18 cellular contexts compared by ENCODE assay signal in genomic region chr10:110486680-110487410, GRCh38. TPM values are rescaled to one million over a fixed set of nuclear protein-coding genes. Genes with fewer than 3 reads are reported as not detected.
A peak's percentile ranks its signal among the peaks of the same experiment; 100 is the strongest.
DNase-seq lines count a peak whose midpoint lies in the region; ATAC-seq and TF ChIP-seq lines count a peak whose summit lies in the region.
"Had no signal": no experiment of that assay in that cellular context is flagged by ENCODE, and none has a peak within 500 bp of the region (broad histone marks: within the 10 kb centered on the region; RNA-seq: fewer than 3 reads in every experiment).

No MANE protein-coding gene starts in this region.

- peak overlapping the region; percentile 33 for H3K4me3 Mint-ChIP-seq in activated T-helper 17 cell treated with anti-CD3 and anti-CD28 coated beads, Interleukin-2, amount 50 U/mL, for 72 hours
- no peak overlapping the region for H3K4me3 Mint-ChIP-seq in effector memory CD8-positive, alpha-beta T cell
- H3K4me3 Mint-ChIP-seq: CD4-positive, CD25-positive, alpha-beta regulatory T cell had no signal

- H3K27me3 Mint-ChIP-seq in activated T-helper 17 cell treated with anti-CD3 and anti-CD28 coated beads, Interleukin-2, amount 50 U/mL, for 72 hours, result no peaks in the 10 kb centered on the region
- H3K27me3 Mint-ChIP-seq in effector memory CD8-positive, alpha-beta T cell, result peaks cover 4 to 23% of the 10 kb centered on the region in 2 donors

- H3K4me3 ChIP-seq in ACC112 (ENCODE audit: low read depth, low read length) (no peak overlapping the region), HCT116 (replicated peaks in 1 of 2; ENCODE audit: low read depth in 1 of 2, low read length in 2 of 2) (no peak overlapping the region), iPS-20b (ENCODE audit: low read length) (no peak overlapping the region)
- H3K4me3 ChIP-seq: PC-9 had no signal

- peaks cover 35% of the 10 kb centered on the region for H3K4me1 ChIP-seq in ACC112 (ENCODE audit: control insufficient read depth, insufficient read depth, low read length, unreplicated experiment)
- peaks cover 13 to 38% of the 10 kb centered on the region in 2 experiments for H3K4me1 ChIP-seq in HCT116 (ENCODE audit: control insufficient read depth in 1 of 2, insufficient read depth in 2 of 2, low read length in 2 of 2)
- H3K4me1 ChIP-seq in iPS-20b (ENCODE audit: insufficient read depth, low read length), result peaks cover 24% of the 10 kb centered on the region

- no peaks in the 10 kb centered on the region for H4K20me1 ChIP-seq in HCT116 (ENCODE audit: insufficient read depth)

- peaks cover 13% of the 10 kb centered on the region for H3K4me1 Mint-ChIP-seq in activated T-helper 17 cell treated with anti-CD3 and anti-CD28 coated beads, Interleukin-2, amount 50 U/mL, for 72 hours
- peaks cover 0 to 4% of the 10 kb centered on the region in 2 donors for H3K4me1 Mint-ChIP-seq in effector memory CD8-positive, alpha-beta T cell (ENCODE audit: low read depth in 2 of 2)

- no peaks in the 10 kb centered on the region for H3K9me3 ChIP-seq in HCT116 (ENCODE audit: control insufficient read depth in 1 of 2, insufficient read depth in 1 of 2, low read depth in 1 of 2, low read length in 2 of 2)
- H3K9me3 ChIP-seq in iPS-20b (ENCODE audit: insufficient read depth, low read depth, low read length), result no peaks in the 10 kb centered on the region
- H3K9me3 ChIP-seq: neutrophil had no signal

- H3K79me2 ChIP-seq in ACC112 (ENCODE audit: control insufficient read depth, insufficient read depth, low read length, unreplicated experiment) (no peaks in the 10 kb centered on the region), HCT116 (ENCODE audit: insufficient read depth, low read length) (no peaks in the 10 kb centered on the region)

- H3K9ac ChIP-seq in HCT116 (ENCODE audit: low read length) (no peak overlapping the region), iPS-20b (ENCODE audit: low read depth, low read length) (peak overlapping the region; percentile 31; the same call in 1 of the 2 replicates)

- intact Hi-C loops in HCT116 (cut with micrococcal nuclease), result no loop called here

- ATAC-seq in HCT116 (no peak), GM19455 (IDR thresholded peaks at IDR 0.05; ENCODE audit: unreplicated experiment) (no peak), SK-N-SH treated with all-trans-retinoic acid at 6 μM for 48 hours (no peak)
- no peak for ATAC-seq in activated T-helper 17 cell treated with anti-CD3 and anti-CD28 coated beads, Interleukin-2, amount 50 U/mL, for 72 hours (replicated peaks)
- no peak for ATAC-seq in effector memory CD8-positive, alpha-beta T cell (replicated peaks)
- ATAC-seq: left ventricle myocardium superior had no signal

- H3K27me3 ChIP-seq in ACC112 (ENCODE audit: insufficient read depth, low read length) (no peaks in the 10 kb centered on the region), HCT116 (ENCODE audit: insufficient read depth, low read length) (no peaks in the 10 kb centered on the region), iPS-20b (ENCODE audit: insufficient read depth, low read length) (no peaks in the 10 kb centered on the region)

- TF ChIP-seq CTCF in HCT116 (IDR thresholded peaks at IDR 0.05 in 2 of 3, conservative IDR thresholded peaks at IDR 0.05 in 1 of 3; ENCODE audit: borderline replicate concordance in 1 of 3, insufficient read depth in 1 of 3, low read depth in 2 of 3, low read length in 2 of 3), result no peak

- TF ChIP-seq RAD21 in HCT116 (IDR thresholded peaks at IDR 0.05; ENCODE audit: low read depth), result no peak

- H3K36me3 Mint-ChIP-seq in activated T-helper 17 cell treated with anti-CD3 and anti-CD28 coated beads, Interleukin-2, amount 50 U/mL, for 72 hours (ENCODE audit: low read depth), result no peaks in the 10 kb centered on the region
- no peaks in the 10 kb centered on the region for H3K36me3 Mint-ChIP-seq in effector memory CD8-positive, alpha-beta T cell (ENCODE audit: insufficient read depth)
- H3K36me3 Mint-ChIP-seq: CD4-positive, CD25-positive, alpha-beta regulatory T cell had no signal

- CTCF ChIA-PET in HCT116 (lab: Charles Lee), result interaction anchor here (1.2 kb wide), 1 partner anchor 133 kb away, joined by 4 read pairs; no protein-coding TSS in a partner anchor

- H3K36me3 ChIP-seq in ACC112 (ENCODE audit: insufficient read depth, low read length), result no peaks in the 10 kb centered on the region
- no peaks in the 10 kb centered on the region for H3K36me3 ChIP-seq in HCT116 (ENCODE audit: control insufficient read depth in 1 of 2, insufficient read depth in 2 of 2, low read length in 2 of 2)
- no peaks in the 10 kb centered on the region for H3K36me3 ChIP-seq in iPS-20b (ENCODE audit: insufficient read depth, low read depth, low read length)
- H3K36me3 ChIP-seq: neutrophil had no signal

- H3K4me2 ChIP-seq in HCT116 (ENCODE audit: low read length), result peak overlapping the region; percentile 41
- H3K4me2 ChIP-seq: PC-9 had no signal

- H2AFZ ChIP-seq in ACC112 (ENCODE audit: low read length, unreplicated experiment), result peak overlapping the region; percentile 10
- H2AFZ ChIP-seq in HCT116 (ENCODE audit: low read depth, low read length, poor library complexity, severe bottlenecking), result no peak overlapping the region
- H2AFZ ChIP-seq: PC-9 had no signal

- H3K9me2 ChIP-seq in HCT116 (ENCODE audit: insufficient read depth), result no peaks in the 10 kb centered on the region

- BruUV-seq in HCT116 (replicated peaks; lab: Mats Ljungman, UMichigan), result no TSS peak

- H3K27ac ChIP-seq in ACC112 (ENCODE audit: low read depth, low read length) (no peak overlapping the region), HCT116 (ENCODE audit: low read depth, low read length) (no peak overlapping the region), iPS-20b (ENCODE audit: low read length) (no peak overlapping the region)
- H3K27ac ChIP-seq: neutrophil, PC-9 had no signal

- POLR2A ChIA-PET in HCT116 (lab: Charles Lee), result interaction anchor here (1.1 to 3.2 kb wide), 2 partner anchors 14 to 87 kb away, joined by 5 to 9 read pairs; no protein-coding TSS in a partner anchor

- no peak for TF ChIP-seq POLR2A in HCT116 (IDR thresholded peaks at IDR 0.05; ENCODE audit: borderline replicate concordance, extremely low read depth, insufficient read depth, insufficient read length)

- no peaks in the 10 kb centered on the region for H3K9me3 Mint-ChIP-seq in activated T-helper 17 cell treated with anti-CD3 and anti-CD28 coated beads, Interleukin-2, amount 50 U/mL, for 72 hours
- no peaks in the 10 kb centered on the region for H3K9me3 Mint-ChIP-seq in effector memory CD8-positive, alpha-beta T cell

- RAD21 ChIA-PET in HCT116 (lab: Charles Lee; ENCODE audit: low non-redundant PET in 1 of 2, low total read pairs in 2 of 2, uncharacterized antibody in 2 of 2, unreplicated experiment in 2 of 2), result no interaction called here

- DNase-seq in HCT116 (ENCODE audit: low read depth, low spot score) (no peak), GM03348 (ENCODE audit: low spot score) (no peak)
- no peak for DNase-seq in effector memory CD8-positive, alpha-beta T cell
- DNase-seq: activated CD4-positive, alpha-beta T cell treated with anti-CD3 and anti-CD28 coated beads for 1 hour; CD4-positive, CD25-positive, alpha-beta regulatory T cell; dermis blood vessel endothelial cell; left ventricle myocardium superior; NCI-H1436; NCI-H2227 treated with DMSO at 0.1 percent for 48 hours; PC-9; retina; T1000 had no signal

- H3K27ac Mint-ChIP-seq in activated T-helper 17 cell treated with anti-CD3 and anti-CD28 coated beads, Interleukin-2, amount 50 U/mL, for 72 hours, result no peak overlapping the region
- H3K27ac Mint-ChIP-seq in effector memory CD8-positive, alpha-beta T cell, result no peak overlapping the region

TF ChIP-seq in HCT116, 20 proteins besides CTCF, POLR2A, EP300 and RAD21 (continues in another document):
- TF ChIP-seq ZBTB33 (IDR thresholded peaks at IDR 0.05; ENCODE audit: extremely low read depth, insufficient replicate concordance, low read length) (no peak), TCF7L2 (IDR thresholded peaks at IDR 0.05; ENCODE audit: borderline replicate concordance, extremely low read depth, insufficient read depth, insufficient read length) (no peak), CEBPB (IDR thresholded peaks at IDR 0.05; ENCODE audit: low read depth) (no peak)

TF ChIP-seq in SK-N-SH treated with all-trans-retinoic acid at 6 μM for 48 hours, 23 proteins besides CTCF, POLR2A, EP300 and RAD21 (continues in another document):
- TF ChIP-seq POU6F1 (CRISPR knock-in tag; IDR thresholded peaks at IDR 0.05; ENCODE audit: borderline replicate concordance, low read depth) (no peak), CSRNP3 (CRISPR knock-in tag; IDR thresholded peaks at IDR 0.05) (no peak), TOX (CRISPR knock-in tag; IDR thresholded peaks at IDR 0.05; ENCODE audit: borderline replicate concordance) (no peak), ARNTL (CRISPR knock-in tag; IDR thresholded peaks at IDR 0.05; ENCODE audit: borderline replicate concordance, low read depth) (no peak), TCF4 (CRISPR knock-in tag; IDR thresholded peaks at IDR 0.05; ENCODE audit: borderline replicate concordance) (no peak)

RNA-seq across cellular contexts. Expression of gene DUSP5, which starts 10.9 kb away (rescaled TPM):
- 137 TPM for total RNA-seq in HCT116 (2021; ENCODE audit: unreplicated experiment)
- 199 and 315 TPM in 2 replicates for polyA plus RNA-seq in HCT116 (2012)
- total RNA-seq in activated T-helper 17 cell treated with anti-CD3 and anti-CD28 coated beads, Interleukin-2, amount 50 U/mL, for 72 hours, result 100 to 1,000 TPM in 1 of 2 donors, 10 to 100 TPM in 1; 43.2 to 107 TPM
